ENCODE assay signal across 1 cellular context in the genomic region with DNA sequence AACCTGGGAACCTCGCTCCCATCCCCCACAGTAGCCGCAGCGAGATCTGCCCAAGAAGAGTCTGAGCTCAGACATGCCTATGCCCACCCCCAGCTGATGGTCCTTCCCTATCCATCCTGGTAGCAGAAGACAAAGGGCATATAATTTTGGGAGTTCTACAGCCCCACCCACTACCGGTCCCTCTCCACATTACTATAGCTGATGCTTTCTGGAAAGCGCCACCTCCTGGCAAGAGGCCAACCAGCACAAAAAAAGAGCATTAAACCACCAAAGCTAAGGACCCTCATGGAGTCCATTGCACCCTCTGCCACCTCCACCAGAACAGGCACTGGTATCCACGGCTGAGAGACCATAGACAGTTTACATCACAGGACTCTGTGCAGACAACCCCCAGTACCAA.
TF ChIP-seq lines count a peak whose summit lies in the region.

No MANE protein-coding gene starts in this region.

TF ChIP-seq in GM23338, 12 proteins besides CTCF, POLR2A, EP300 and RAD21 (continued from another document):
- no peak for TF ChIP-seq JUNB (IDR thresholded peaks at IDR 0.05; ENCODE audit: unreplicated experiment)
- TF ChIP-seq ZNF331 (CRISPR knock-in tag; IDR thresholded peaks at IDR 0.05; ENCODE audit: low read depth), result no peak
- TF ChIP-seq REST (IDR thresholded peaks at IDR 0.05; ENCODE audit: unreplicated experiment), result no peak
